Comparison of ENCODE assay signal across 9 cellular contexts in genomic region chr13:94739235-94739634, GRCh38. TPM values are rescaled to one million over a fixed set of nuclear protein-coding genes. Genes with fewer than 3 reads are reported as not detected.
"Had no signal": no experiment of that assay in that cellular context is flagged by ENCODE, and none has a peak within 500 bp of the region (broad histone marks: within the 10 kb centered on the region; RNA-seq: fewer than 3 reads in every experiment).

No MANE protein-coding gene starts in this region.

- H3K27ac ChIP-seq: HL-60, KMS-11 had no signal

- FAIRE-seq: HepG2, HTR-8/SVneo, K562 had no signal

- DNase-seq: IMR-90, KBM-7, KG1 had no signal

- H3K4me3 ChIP-seq: K562 had no signal

- H3K4me2 ChIP-seq: KMS-11 had no signal

- ATAC-seq: HepG2, K562 had no signal

RNA-seq across cellular contexts. Expression of gene SOX21, which starts 26.9 kb away (rescaled TPM):
- polyA plus RNA-seq: HepG2, IgD-negative memory B cell, IMR-90, K562 had no signal
